In the genomic region with DNA sequence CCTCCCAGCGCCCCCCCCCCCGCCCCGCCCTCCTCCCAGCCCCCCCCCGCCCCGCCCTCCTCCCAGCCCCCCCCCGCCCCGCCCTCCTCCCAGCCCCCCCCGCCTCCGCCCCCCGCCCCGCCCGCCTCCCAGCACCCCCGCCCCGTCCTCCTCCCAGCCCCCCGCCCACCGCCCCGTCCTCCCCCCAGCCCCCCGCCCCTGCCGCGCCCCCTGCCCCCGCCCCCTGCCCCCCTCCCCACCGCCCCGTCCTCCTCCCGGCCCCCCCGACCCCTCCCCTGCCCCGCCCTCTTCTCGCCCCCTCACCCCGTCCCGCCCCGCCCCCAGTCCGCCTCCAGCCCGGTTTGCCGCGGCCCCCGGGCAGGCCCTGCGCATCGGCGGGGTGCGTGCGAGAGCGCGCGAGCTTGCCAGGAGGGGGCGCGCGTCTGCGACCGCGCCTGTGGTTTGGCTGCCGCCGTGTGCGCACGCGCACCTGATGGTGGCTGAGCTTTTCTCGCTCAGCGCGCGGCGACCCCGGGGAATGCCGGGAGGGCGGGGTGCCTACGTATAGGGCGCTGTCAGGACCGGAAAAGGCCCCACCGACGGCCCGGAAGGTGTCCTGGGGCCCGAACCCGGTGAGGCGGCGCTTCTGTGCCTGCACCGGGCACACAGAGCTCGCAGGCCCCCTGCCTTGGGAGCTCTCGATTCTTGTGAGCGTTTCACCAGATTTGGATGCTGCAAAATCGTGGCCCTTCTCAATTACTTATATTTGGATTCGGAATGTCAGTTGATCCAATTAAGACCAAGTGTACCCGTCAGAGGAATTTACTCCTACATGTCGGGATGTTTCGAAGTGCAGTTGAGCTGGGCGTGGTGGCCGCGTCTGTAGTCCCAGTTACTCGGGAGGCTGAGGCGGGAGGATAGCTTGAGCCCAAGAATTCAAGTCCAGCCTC, we compare ENCODE assay signal across 2 cellular contexts.
A peak's percentile ranks its signal among the peaks of the same experiment; 100 is the strongest.
TF ChIP-seq lines count a peak whose summit lies in the region.

No MANE protein-coding gene starts in this region.

TF ChIP-seq in A549, 52 proteins besides CTCF, POLR2A, EP300 and RAD21:
- TF ChIP-seq TFCP2L1 (CRISPR knock-in tag; IDR thresholded peaks at IDR 0.05) = no peak
- TF ChIP-seq, protein P1, sequence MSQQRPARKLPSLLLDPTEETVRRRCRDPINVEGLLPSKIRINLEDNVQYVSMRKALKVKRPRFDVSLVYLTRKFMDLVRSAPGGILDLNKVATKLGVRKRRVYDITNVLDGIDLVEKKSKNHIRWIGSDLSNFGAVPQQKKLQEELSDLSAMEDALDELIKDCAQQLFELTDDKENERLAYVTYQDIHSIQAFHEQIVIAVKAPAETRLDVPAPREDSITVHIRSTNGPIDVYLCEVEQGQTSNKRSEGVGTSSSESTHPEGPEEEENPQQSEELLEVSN (IDR thresholded peaks at IDR 0.05; ENCODE audit: borderline replicate concordance, low read depth) = 0 out of 2 replicates have a peak, but pooled peaks have one; percentile 16
- TF ChIP-seq, protein P2, sequence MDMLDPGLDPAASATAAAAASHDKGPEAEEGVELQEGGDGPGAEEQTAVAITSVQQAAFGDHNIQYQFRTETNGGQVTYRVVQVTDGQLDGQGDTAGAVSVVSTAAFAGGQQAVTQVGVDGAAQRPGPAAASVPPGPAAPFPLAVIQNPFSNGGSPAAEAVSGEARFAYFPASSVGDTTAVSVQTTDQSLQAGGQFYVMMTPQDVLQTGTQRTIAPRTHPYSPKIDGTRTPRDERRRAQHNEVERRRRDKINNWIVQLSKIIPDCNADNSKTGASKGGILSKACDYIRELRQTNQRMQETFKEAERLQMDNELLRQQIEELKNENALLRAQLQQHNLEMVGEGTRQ (IDR thresholded peaks at IDR 0.05) = no peak
- TF ChIP-seq HDAC2 (IDR thresholded peaks at IDR 0.05) = no peak
- TF ChIP-seq MYC (IDR thresholded peaks at IDR 0.05; ENCODE audit: borderline replicate concordance, low read length) = peak; percentile 77; the same call in 1 of the 2 replicates
- TF ChIP-seq SREBF2 (IDR thresholded peaks at IDR 0.05) = no peak
- TF ChIP-seq, protein P3, sequence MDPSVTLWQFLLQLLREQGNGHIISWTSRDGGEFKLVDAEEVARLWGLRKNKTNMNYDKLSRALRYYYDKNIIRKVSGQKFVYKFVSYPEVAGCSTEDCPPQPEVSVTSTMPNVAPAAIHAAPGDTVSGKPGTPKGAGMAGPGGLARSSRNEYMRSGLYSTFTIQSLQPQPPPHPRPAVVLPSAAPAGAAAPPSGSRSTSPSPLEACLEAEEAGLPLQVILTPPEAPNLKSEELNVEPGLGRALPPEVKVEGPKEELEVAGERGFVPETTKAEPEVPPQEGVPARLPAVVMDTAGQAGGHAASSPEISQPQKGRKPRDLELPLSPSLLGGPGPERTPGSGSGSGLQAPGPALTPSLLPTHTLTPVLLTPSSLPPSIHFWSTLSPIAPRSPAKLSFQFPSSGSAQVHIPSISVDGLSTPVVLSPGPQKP (IDR thresholded peaks at IDR 0.05; ENCODE audit: low read depth, low read length) = no peak
- TF ChIP-seq ESRRA (IDR thresholded peaks at IDR 0.05; ENCODE audit: borderline replicate concordance, low read length) = no peak
- no peak for TF ChIP-seq RFX5 (IDR thresholded peaks at IDR 0.05)
- TF ChIP-seq HOXB5 (CRISPR knock-in tag; IDR thresholded peaks at IDR 0.05) = no peak
- no peak for TF ChIP-seq RARB (CRISPR knock-in tag; IDR thresholded peaks at IDR 0.05)
- TF ChIP-seq NR3C1 (IDR thresholded peaks at IDR 0.05) = no peak
- TF ChIP-seq FOXS1 (CRISPR knock-in tag; IDR thresholded peaks at IDR 0.05) = no peak
- TF ChIP-seq, protein P4, sequence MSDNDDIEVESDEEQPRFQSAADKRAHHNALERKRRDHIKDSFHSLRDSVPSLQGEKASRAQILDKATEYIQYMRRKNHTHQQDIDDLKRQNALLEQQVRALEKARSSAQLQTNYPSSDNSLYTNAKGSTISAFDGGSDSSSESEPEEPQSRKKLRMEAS (IDR thresholded peaks at IDR 0.05) = peak; percentile 67
- TF ChIP-seq JUN (IDR thresholded peaks at IDR 0.05) = peak in 1 of 2 experiments; percentile 58; a peak in 3 of 5 replicates
- no peak for TF ChIP-seq JUNB (IDR thresholded peaks at IDR 0.05)
- TF ChIP-seq PHF8 (IDR thresholded peaks at IDR 0.05; ENCODE audit: borderline replicate concordance, low read depth) = peak; percentile 77; the same call in 1 of the 2 replicates
- TF ChIP-seq, protein P5, sequence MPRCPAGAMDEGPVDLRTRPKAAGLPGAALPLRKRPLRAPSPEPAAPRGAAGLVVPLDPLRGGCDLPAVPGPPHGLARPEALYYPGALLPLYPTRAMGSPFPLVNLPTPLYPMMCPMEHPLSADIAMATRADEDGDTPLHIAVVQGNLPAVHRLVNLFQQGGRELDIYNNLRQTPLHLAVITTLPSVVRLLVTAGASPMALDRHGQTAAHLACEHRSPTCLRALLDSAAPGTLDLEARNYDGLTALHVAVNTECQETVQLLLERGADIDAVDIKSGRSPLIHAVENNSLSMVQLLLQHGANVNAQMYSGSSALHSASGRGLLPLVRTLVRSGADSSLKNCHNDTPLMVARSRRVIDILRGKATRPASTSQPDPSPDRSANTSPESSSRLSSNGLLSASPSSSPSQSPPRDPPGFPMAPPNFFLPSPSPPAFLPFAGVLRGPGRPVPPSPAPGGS (IDR thresholded peaks at IDR 0.05) = peak; percentile 80; the same call in 2 of the 3 replicates
- no peak for TF ChIP-seq POLR2AphosphoS2 (conservative IDR thresholded peaks at IDR 0.05; ENCODE audit: low read length)
- TF ChIP-seq CBX2 (IDR thresholded peaks at IDR 0.05; ENCODE audit: borderline replicate concordance, low read depth) = no peak
- no peak for TF ChIP-seq HEYL (CRISPR knock-in tag; IDR thresholded peaks at IDR 0.05)
- TF ChIP-seq FOSL2 (IDR thresholded peaks at IDR 0.05) = no peak
- TF ChIP-seq FOSL2 (CRISPR knock-in tag; IDR thresholded peaks at IDR 0.05) = no peak
- TF ChIP-seq RNF2 (IDR thresholded peaks at IDR 0.05; ENCODE audit: borderline replicate concordance, low read depth) = no peak
- no peak for TF ChIP-seq HOXA7 (CRISPR knock-in tag; IDR thresholded peaks at IDR 0.05)

TF ChIP-seq in GM12878, 131 proteins besides CTCF, POLR2A, EP300 and RAD21 (continues in another document):
- no peak for TF ChIP-seq TCF3 (IDR thresholded peaks at IDR 0.05; ENCODE audit: borderline replicate concordance, insufficient read depth, low read depth, low read length)
- TF ChIP-seq, protein P2 (IDR thresholded peaks at IDR 0.05; ENCODE audit: borderline replicate concordance, low read depth, low read length) = no peak
- TF ChIP-seq RB1 (IDR thresholded peaks at IDR 0.05; ENCODE audit: borderline replicate concordance) = peak; percentile 91
- peak; percentile 69 for TF ChIP-seq SMAD1 (IDR thresholded peaks at IDR 0.05; ENCODE audit: low read depth, partially characterized antibody)
- TF ChIP-seq POLR2AphosphoS2 (IDR thresholded peaks at IDR 0.05; ENCODE audit: low read depth, low read length) = peak; percentile 79; the same call in 1 of the 2 replicates
- peak; percentile 68; the same call in 1 of the 2 replicates for TF ChIP-seq CBFB (IDR thresholded peaks at IDR 0.05; ENCODE audit: low read depth)
- no peak for TF ChIP-seq KAT2A (conservative IDR thresholded peaks at IDR 0.05; ENCODE audit: control insufficient read depth, low read depth, low read length)
- no peak for TF ChIP-seq NFYA (IDR thresholded peaks at IDR 0.05; ENCODE audit: borderline replicate concordance, low read depth, low read length)
- peak; percentile 92 for TF ChIP-seq POLR2AphosphoS5 (IDR thresholded peaks at IDR 0.05; ENCODE audit: low read length)
- peak; percentile 69; the same call in 1 of the 2 replicates for TF ChIP-seq LARP7 (IDR thresholded peaks at IDR 0.05)
- no peak for TF ChIP-seq BCL11A (IDR thresholded peaks at IDR 0.05; ENCODE audit: low read depth, low read length)
- TF ChIP-seq ZNF622 (IDR thresholded peaks at IDR 0.05) = no peak
- no peak for TF ChIP-seq HDGF (IDR thresholded peaks at IDR 0.05)
- peak; percentile 89 for TF ChIP-seq NBN (IDR thresholded peaks at IDR 0.05)
- no peak for TF ChIP-seq SPI1 (IDR thresholded peaks at IDR 0.05; ENCODE audit: borderline replicate concordance, insufficient read depth, low read depth, low read length)
- TF ChIP-seq, protein P6, sequence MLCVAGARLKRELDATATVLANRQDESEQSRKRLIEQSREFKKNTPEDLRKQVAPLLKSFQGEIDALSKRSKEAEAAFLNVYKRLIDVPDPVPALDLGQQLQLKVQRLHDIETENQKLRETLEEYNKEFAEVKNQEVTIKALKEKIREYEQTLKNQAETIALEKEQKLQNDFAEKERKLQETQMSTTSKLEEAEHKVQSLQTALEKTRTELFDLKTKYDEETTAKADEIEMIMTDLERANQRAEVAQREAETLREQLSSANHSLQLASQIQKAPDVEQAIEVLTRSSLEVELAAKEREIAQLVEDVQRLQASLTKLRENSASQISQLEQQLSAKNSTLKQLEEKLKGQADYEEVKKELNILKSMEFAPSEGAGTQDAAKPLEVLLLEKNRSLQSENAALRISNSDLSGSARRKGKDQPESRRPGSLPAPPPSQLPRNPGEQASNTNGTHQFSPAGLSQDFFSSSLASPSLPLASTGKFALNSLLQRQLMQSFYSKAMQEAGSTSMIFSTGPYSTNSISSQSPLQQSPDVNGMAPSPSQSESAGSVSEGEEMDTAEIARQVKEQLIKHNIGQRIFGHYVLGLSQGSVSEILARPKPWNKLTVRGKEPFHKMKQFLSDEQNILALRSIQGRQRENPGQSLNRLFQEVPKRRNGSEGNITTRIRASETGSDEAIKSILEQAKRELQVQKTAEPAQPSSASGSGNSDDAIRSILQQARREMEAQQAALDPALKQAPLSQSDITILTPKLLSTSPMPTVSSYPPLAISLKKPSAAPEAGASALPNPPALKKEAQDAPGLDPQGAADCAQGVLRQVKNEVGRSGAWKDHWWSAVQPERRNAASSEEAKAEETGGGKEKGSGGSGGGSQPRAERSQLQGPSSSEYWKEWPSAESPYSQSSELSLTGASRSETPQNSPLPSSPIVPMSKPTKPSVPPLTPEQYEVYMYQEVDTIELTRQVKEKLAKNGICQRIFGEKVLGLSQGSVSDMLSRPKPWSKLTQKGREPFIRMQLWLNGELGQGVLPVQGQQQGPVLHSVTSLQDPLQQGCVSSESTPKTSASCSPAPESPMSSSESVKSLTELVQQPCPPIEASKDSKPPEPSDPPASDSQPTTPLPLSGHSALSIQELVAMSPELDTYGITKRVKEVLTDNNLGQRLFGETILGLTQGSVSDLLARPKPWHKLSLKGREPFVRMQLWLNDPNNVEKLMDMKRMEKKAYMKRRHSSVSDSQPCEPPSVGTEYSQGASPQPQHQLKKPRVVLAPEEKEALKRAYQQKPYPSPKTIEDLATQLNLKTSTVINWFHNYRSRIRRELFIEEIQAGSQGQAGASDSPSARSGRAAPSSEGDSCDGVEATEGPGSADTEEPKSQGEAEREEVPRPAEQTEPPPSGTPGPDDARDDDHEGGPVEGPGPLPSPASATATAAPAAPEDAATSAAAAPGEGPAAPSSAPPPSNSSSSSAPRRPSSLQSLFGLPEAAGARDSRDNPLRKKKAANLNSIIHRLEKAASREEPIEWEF (IDR thresholded peaks at IDR 0.05; ENCODE audit: insufficient replicate concordance, low read depth, low read length) = no peak
- peak; percentile 60 for TF ChIP-seq HDAC6 (IDR thresholded peaks at IDR 0.05; ENCODE audit: unreplicated experiment)
- TF ChIP-seq BMI1 (IDR thresholded peaks at IDR 0.05; ENCODE audit: borderline replicate concordance) = no peak
- TF ChIP-seq, protein P7, sequence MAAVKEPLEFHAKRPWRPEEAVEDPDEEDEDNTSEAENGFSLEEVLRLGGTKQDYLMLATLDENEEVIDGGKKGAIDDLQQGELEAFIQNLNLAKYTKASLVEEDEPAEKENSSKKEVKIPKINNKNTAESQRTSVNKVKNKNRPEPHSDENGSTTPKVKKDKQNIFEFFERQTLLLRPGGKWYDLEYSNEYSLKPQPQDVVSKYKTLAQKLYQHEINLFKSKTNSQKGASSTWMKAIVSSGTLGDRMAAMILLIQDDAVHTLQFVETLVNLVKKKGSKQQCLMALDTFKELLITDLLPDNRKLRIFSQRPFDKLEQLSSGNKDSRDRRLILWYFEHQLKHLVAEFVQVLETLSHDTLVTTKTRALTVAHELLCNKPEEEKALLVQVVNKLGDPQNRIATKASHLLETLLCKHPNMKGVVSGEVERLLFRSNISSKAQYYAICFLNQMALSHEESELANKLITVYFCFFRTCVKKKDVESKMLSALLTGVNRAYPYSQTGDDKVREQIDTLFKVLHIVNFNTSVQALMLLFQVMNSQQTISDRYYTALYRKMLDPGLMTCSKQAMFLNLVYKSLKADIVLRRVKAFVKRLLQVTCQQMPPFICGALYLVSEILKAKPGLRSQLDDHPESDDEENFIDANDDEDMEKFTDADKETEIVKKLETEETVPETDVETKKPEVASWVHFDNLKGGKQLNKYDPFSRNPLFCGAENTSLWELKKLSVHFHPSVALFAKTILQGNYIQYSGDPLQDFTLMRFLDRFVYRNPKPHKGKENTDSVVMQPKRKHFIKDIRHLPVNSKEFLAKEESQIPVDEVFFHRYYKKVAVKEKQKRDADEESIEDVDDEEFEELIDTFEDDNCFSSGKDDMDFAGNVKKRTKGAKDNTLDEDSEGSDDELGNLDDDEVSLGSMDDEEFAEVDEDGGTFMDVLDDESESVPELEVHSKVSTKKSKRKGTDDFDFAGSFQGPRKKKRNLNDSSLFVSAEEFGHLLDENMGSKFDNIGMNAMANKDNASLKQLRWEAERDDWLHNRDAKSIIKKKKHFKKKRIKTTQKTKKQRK (IDR thresholded peaks at IDR 0.05; ENCODE audit: low read depth, low read length) = no peak
- 0 out of 2 replicates have a peak, but pooled peaks have one; percentile 65 for TF ChIP-seq CBX5 (IDR thresholded peaks at IDR 0.05; ENCODE audit: low read depth)
- TF ChIP-seq MTA3 (IDR thresholded peaks at IDR 0.05; ENCODE audit: borderline replicate concordance, low read length) = peak; percentile 22; the same call in 1 of the 2 replicates
- TF ChIP-seq SRF (IDR thresholded peaks at IDR 0.05; ENCODE audit: low read depth in 2 of 2, low read length in 2 of 2) = no peak; a peak in 1 of 4 replicates
- TF ChIP-seq, protein P8, sequence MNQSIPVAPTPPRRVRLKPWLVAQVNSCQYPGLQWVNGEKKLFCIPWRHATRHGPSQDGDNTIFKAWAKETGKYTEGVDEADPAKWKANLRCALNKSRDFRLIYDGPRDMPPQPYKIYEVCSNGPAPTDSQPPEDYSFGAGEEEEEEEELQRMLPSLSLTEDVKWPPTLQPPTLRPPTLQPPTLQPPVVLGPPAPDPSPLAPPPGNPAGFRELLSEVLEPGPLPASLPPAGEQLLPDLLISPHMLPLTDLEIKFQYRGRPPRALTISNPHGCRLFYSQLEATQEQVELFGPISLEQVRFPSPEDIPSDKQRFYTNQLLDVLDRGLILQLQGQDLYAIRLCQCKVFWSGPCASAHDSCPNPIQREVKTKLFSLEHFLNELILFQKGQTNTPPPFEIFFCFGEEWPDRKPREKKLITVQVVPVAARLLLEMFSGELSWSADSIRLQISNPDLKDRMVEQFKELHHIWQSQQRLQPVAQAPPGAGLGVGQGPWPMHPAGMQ (IDR thresholded peaks at IDR 0.05; ENCODE audit: borderline replicate concordance) = no peak
- TF ChIP-seq, protein P9, sequence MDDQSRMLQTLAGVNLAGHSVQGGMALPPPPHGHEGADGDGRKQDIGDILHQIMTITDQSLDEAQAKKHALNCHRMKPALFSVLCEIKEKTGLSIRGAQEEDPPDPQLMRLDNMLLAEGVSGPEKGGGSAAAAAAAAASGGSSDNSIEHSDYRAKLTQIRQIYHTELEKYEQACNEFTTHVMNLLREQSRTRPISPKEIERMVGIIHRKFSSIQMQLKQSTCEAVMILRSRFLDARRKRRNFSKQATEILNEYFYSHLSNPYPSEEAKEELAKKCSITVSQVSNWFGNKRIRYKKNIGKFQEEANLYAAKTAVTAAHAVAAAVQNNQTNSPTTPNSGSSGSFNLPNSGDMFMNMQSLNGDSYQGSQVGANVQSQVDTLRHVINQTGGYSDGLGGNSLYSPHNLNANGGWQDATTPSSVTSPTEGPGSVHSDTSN (IDR thresholded peaks at IDR 0.05; ENCODE audit: insufficient replicate concordance, low read depth, low read length) = no peak
